8 cellular contexts compared by ENCODE assay signal in genomic region chr5:67209141-67209771, GRCh38. TPM values are rescaled to one million over a fixed set of nuclear protein-coding genes. Genes with fewer than 3 reads are reported as not detected.
A peak's percentile ranks its signal among the peaks of the same experiment; 100 is the strongest.
DNase-seq lines count a peak whose midpoint lies in the region; ATAC-seq and TF ChIP-seq lines count a peak whose summit lies in the region.

No MANE protein-coding gene starts in this region.

- no peaks in the 10 kb centered on the region for H3K9me3 Mint-ChIP-seq in activated T-helper 2 cell treated with anti-CD3 and anti-CD28 coated beads, Interferon-gamma antibody, Interleukin-2, Interleukin-4, amounts not matched to agents 10 μg/mL and 5 μg/mL and 100 μg/mL, durations not matched to agents 14 hours and 24 hours and 36 hours

- peak; percentile 80 for TF ChIP-seq CTCF in neutrophil (IDR thresholded peaks at IDR 0.05)
- peak; percentile 77 to 91 (median 85) for TF ChIP-seq CTCF in uterus (IDR thresholded peaks at IDR 0.05)

- H3K36me3 ChIP-seq in neutrophil = no peaks in the 10 kb centered on the region
- no peaks in the 10 kb centered on the region for H3K36me3 ChIP-seq in uterus

- H3K4me1 ChIP-seq in neutrophil (ENCODE audit: control insufficient read depth in 1 of 2, insufficient read depth in 1 of 2, low read depth in 1 of 2, low read length in 1 of 2) = peaks cover 26 to 40% of the 10 kb centered on the region in 2 experiments
- H3K4me1 ChIP-seq in uterus = peaks cover 0 to 5% of the 10 kb centered on the region in 2 donors

- H3K27ac Mint-ChIP-seq in activated T-helper 2 cell treated with anti-CD3 and anti-CD28 coated beads, Interferon-gamma antibody, Interleukin-2, Interleukin-4, amounts not matched to agents 10 μg/mL and 5 μg/mL and 100 μg/mL, durations not matched to agents 14 hours and 24 hours and 36 hours = peak overlapping the region; percentile 26

- peaks cover 61% of the 10 kb centered on the region for H3K4me1 Mint-ChIP-seq in activated T-helper 2 cell treated with anti-CD3 and anti-CD28 coated beads, Interferon-gamma antibody, Interleukin-2, Interleukin-4, amounts not matched to agents 10 μg/mL and 5 μg/mL and 100 μg/mL, durations not matched to agents 14 hours and 24 hours and 36 hours (ENCODE audit: low read depth)

- no peak overlapping the region for H3K4me3 Mint-ChIP-seq in activated T-helper 2 cell treated with anti-CD3 and anti-CD28 coated beads, Interferon-gamma antibody, Interleukin-2, Interleukin-4, amounts not matched to agents 10 μg/mL and 5 μg/mL and 100 μg/mL, durations not matched to agents 14 hours and 24 hours and 36 hours (ENCODE audit: low read depth)

- H3K27ac ChIP-seq in neutrophil = no peak overlapping the region
- peak overlapping the region; percentile 56 to 59 for H3K27ac ChIP-seq in uterus

- no peaks in the 10 kb centered on the region for H3K9me3 ChIP-seq in neutrophil
- no peaks in the 10 kb centered on the region for H3K9me3 ChIP-seq in uterus

- no peak overlapping the region for H3K4me3 ChIP-seq in neutrophil (ENCODE audit: low read depth in 1 of 2, low read length in 1 of 2)
- no peak overlapping the region for H3K4me3 ChIP-seq in uterus

- peak; percentile 23 for ATAC-seq in GM21390 (IDR thresholded peaks at IDR 0.05; ENCODE audit: unreplicated experiment)

- H3K27me3 ChIP-seq in neutrophil (no peaks in the 10 kb centered on the region), uterus (no peaks in the 10 kb centered on the region)

- DNase-seq in COLO829 (ENCODE audit: low spot score) = peak; percentile 63
- peak; percentile 80 for DNase-seq in M059J (ENCODE audit: low read depth)
- DNase-seq in RPMI8226 = peak; percentile 91
- DNase-seq in activated T-helper 2 cell treated with anti-CD3 and anti-CD28 coated beads, Interferon-gamma antibody, Interleukin-2, Interleukin-4, amounts not matched to agents 10 μg/mL and 5 μg/mL and 100 μg/mL, durations not matched to agents 14 hours and 24 hours and 36 hours (ENCODE audit: low spot score) = peak; percentile 57
- DNase-seq in fibroblast of the conjunctiva (ENCODE audit: low read depth) = peak; percentile 61
- peak; percentile 53 to 82 for DNase-seq in uterus

- TF ChIP-seq POLR2A in uterus (IDR thresholded peaks at IDR 0.05) = no peak

- no peaks in the 10 kb centered on the region for H3K27me3 Mint-ChIP-seq in activated T-helper 2 cell treated with anti-CD3 and anti-CD28 coated beads, Interferon-gamma antibody, Interleukin-2, Interleukin-4, amounts not matched to agents 10 μg/mL and 5 μg/mL and 100 μg/mL, durations not matched to agents 14 hours and 24 hours and 36 hours (ENCODE audit: low read depth)

- intact Hi-C loops in activated T-helper 2 cell treated with anti-CD3 and anti-CD28 coated beads, Interferon-gamma antibody, Interleukin-2, Interleukin-4, amounts not matched to agents 10 μg/mL and 5 μg/mL and 100 μg/mL, durations not matched to agents 14 hours and 24 hours and 36 hours (cut with micrococcal nuclease) = loop anchor here (1.0 to 10.0 kb wide), 8 partner anchors 43 to 1073 kb away; no protein-coding TSS in a partner anchor
- intact Hi-C loops in uterus (cut with DNase I; ENCODE audit: low total_unique reads) = loop anchor here (5.0 kb wide), 1 partner anchor 47 kb away; no protein-coding TSS in a partner anchor

- H3K36me3 Mint-ChIP-seq in activated T-helper 2 cell treated with anti-CD3 and anti-CD28 coated beads, Interferon-gamma antibody, Interleukin-2, Interleukin-4, amounts not matched to agents 10 μg/mL and 5 μg/mL and 100 μg/mL, durations not matched to agents 14 hours and 24 hours and 36 hours (ENCODE audit: low read depth) = peaks cover 8% of the 10 kb centered on the region

RNA-seq across cellular contexts. Expression of gene CD180, which starts 12.7 kb away (rescaled TPM):
- total RNA-seq in M059J (2014; rRNA removed; shearing (Covaris generic)) = 0.05 and 0.07 TPM in 2 replicates
- 0.02 TPM in 2 replicates for total RNA-seq in activated T-helper 2 cell treated with anti-CD3 and anti-CD28 coated beads, Interferon-gamma antibody, Interleukin-2, Interleukin-4, amounts not matched to agents 10 μg/mL and 5 μg/mL and 100 μg/mL, durations not matched to agents 14 hours and 24 hours and 36 hours
- under 1 TPM in 3 of 4 donors, not detected in 1; 0.37 to 0.83 (median 0.59) TPM for total RNA-seq in uterus
